ENCODE assay signal across 10 cellular contexts in the genomic region with DNA sequence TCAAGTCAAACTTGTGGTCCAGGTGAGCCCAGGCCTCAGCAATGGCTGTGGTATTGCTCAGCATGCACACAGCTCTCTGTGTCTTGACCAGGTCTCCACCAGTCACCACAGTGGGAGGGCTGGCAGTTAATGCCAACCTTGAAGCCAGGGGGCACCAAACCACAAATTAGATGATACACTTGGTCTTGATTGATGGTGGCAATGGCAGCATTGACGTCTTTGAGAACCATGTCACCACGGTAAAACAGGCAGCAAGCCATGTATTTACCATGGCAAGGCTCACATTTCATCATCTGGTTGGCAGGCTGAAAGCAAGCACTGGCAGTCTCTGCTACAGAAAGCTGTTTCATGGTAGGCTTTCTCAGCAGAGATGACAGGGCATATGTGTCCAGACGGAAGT. TPM values are rescaled to one million over a fixed set of nuclear protein-coding genes. Genes with fewer than 3 reads are reported as not detected.
A peak's percentile ranks its signal among the peaks of the same experiment; 100 is the strongest.
DNase-seq lines count a peak whose midpoint lies in the region.
"Had no signal": no experiment of that assay in that cellular context is flagged by ENCODE, and none has a peak within 500 bp of the region (broad histone marks: within the 10 kb centered on the region; RNA-seq: fewer than 3 reads in every experiment).

No MANE protein-coding gene starts in this region.

- H3K9me3 Mint-ChIP-seq in T-helper 2 cell treated with Interferon-gamma antibody and Interleukin-4, amounts not matched to agents 5 μg/mL and 100 μg/mL, for 36 hours: no peaks in the 10 kb centered on the region

- no peaks in the 10 kb centered on the region for H3K79me2 ChIP-seq in trophoblast cell (ENCODE audit: control insufficient read depth, insufficient read depth, low read length, poor library complexity)

- H2BK12ac ChIP-seq in trophoblast cell (ENCODE audit: low read length): no peak overlapping the region

- H2AFZ ChIP-seq in trophoblast cell (ENCODE audit: insufficient read depth, low read length, poor library complexity): no peak overlapping the region

- no peak overlapping the region for H3K18ac ChIP-seq in trophoblast cell (ENCODE audit: low read length)

- peaks cover 2% of the 10 kb centered on the region for H3K27me3 Mint-ChIP-seq in T-helper 2 cell treated with Interferon-gamma antibody and Interleukin-4, amounts not matched to agents 5 μg/mL and 100 μg/mL, for 36 hours (ENCODE audit: low read depth)

- H3K4me1 ChIP-seq in trophoblast cell (ENCODE audit: control insufficient read depth in 1 of 2, insufficient read depth in 2 of 2, low read length in 2 of 2): no peaks in the 10 kb centered on the region

- H3K36me3 Mint-ChIP-seq in T-helper 2 cell treated with Interferon-gamma antibody and Interleukin-4, amounts not matched to agents 5 μg/mL and 100 μg/mL, for 36 hours (ENCODE audit: low read depth): no peaks in the 10 kb centered on the region

- no peak overlapping the region for H3K4me3 ChIP-seq in trophoblast cell (ENCODE audit: low read depth, low read length)
- H3K4me3 ChIP-seq: thoracic aorta had no signal

- no peak overlapping the region for H2BK5ac ChIP-seq in trophoblast cell (ENCODE audit: low read depth, low read length, poor library complexity)

- H3K27ac Mint-ChIP-seq in T-helper 2 cell treated with Interferon-gamma antibody and Interleukin-4, amounts not matched to agents 5 μg/mL and 100 μg/mL, for 36 hours: no peak overlapping the region

- no peaks in the 10 kb centered on the region for H3K79me1 ChIP-seq in trophoblast cell (ENCODE audit: low read length)

- H3K27me3 ChIP-seq in trophoblast cell (ENCODE audit: insufficient read depth, low read length): no peaks in the 10 kb centered on the region

- no peak overlapping the region for H2BK120ac ChIP-seq in trophoblast cell (ENCODE audit: insufficient read depth, low read length, poor library complexity)

- no peak overlapping the region for H3K4ac ChIP-seq in trophoblast cell (ENCODE audit: low read depth, low read length)

- DNase-seq in stimulated activated CD4-positive, alpha-beta T cell treated with anti-CD3 and anti-CD28 coated beads, Interleukin-12 subunit alpha, Interleukin-12 subunit beta, amount 100 ng/mL, for 4 hours: peak; percentile 8
- no peak for DNase-seq in stimulated activated CD4-positive, alpha-beta T cell treated with anti-CD3 and anti-CD28 coated beads, Interleukin-4, amount 100 ng/mL, for 4 hours
- DNase-seq in NCI-H2107 treated with DMSO at 0.1 percent for 48 hours (lab: John Stamatoyannopoulos, UW; ENCODE audit: unreplicated experiment): peak; percentile 48
- DNase-seq in fibroblast of gingiva (ENCODE audit: low read depth): peak; percentile 7
- DNase-seq in NCI-H1436 (lab: John Stamatoyannopoulos, UW): no peak
- no peak for DNase-seq in trophoblast cell
- no peak for DNase-seq in T-helper 2 cell treated with Interferon-gamma antibody and Interleukin-4, amounts not matched to agents 5 μg/mL and 100 μg/mL, for 36 hours (ENCODE audit: low spot score)
- no peak for DNase-seq in GF-D8 (lab: John Stamatoyannopoulos, UW)

- H4K12ac ChIP-seq in trophoblast cell (ENCODE audit: low read depth, low read length): no peak overlapping the region

- H2AK5ac ChIP-seq in trophoblast cell (ENCODE audit: low read length): no peak overlapping the region

- no peak overlapping the region for H3K27ac ChIP-seq in trophoblast cell (ENCODE audit: low read depth, low read length)
- H3K27ac ChIP-seq: HL-60, thoracic aorta had no signal

- H3K23ac ChIP-seq in trophoblast cell (ENCODE audit: low read length): no peak overlapping the region

- WGBS in trophoblast cell (ENCODE audit: extremely low coverage, insufficient coverage, insufficient read length): no CpG with 5 or more reads among the region's 3 CpGs

- H3K9me3 ChIP-seq in trophoblast cell (ENCODE audit: insufficient read depth, low read depth, low read length): no peaks in the 10 kb centered on the region
- H3K9me3 ChIP-seq: thoracic aorta had no signal

- peaks cover 22% of the 10 kb centered on the region for H3K4me1 Mint-ChIP-seq in T-helper 2 cell treated with Interferon-gamma antibody and Interleukin-4, amounts not matched to agents 5 μg/mL and 100 μg/mL, for 36 hours (ENCODE audit: low read depth)

- no peak overlapping the region for H3K4me3 Mint-ChIP-seq in T-helper 2 cell treated with Interferon-gamma antibody and Interleukin-4, amounts not matched to agents 5 μg/mL and 100 μg/mL, for 36 hours

- no peak overlapping the region for H3K9ac ChIP-seq in trophoblast cell (ENCODE audit: low read length)

- no peak overlapping the region for H4K91ac ChIP-seq in trophoblast cell (ENCODE audit: low read depth, low read length)

- H4K8ac ChIP-seq in trophoblast cell (ENCODE audit: low read depth, low read length): no peak overlapping the region

- H3K14ac ChIP-seq in trophoblast cell (ENCODE audit: low read length): no peak overlapping the region

- no peaks in the 10 kb centered on the region for H3K36me3 ChIP-seq in trophoblast cell (ENCODE audit: control insufficient read depth in 1 of 2, insufficient read depth in 2 of 2, low read length in 2 of 2)
- H3K36me3 ChIP-seq: thoracic aorta had no signal

- H3K4me2 ChIP-seq in trophoblast cell (ENCODE audit: low read length): no peak overlapping the region

RNA-seq across cellular contexts. Expression of gene NIM1K, which starts 40.0 kb away (rescaled TPM):
- polyA plus RNA-seq in trophoblast cell (2013): 0.11 TPM in 2 replicates

Comparison
In these comparisons a context has a peak if more than half of its experiments do, and no peak if none do; other contexts are left out.
1. DNase-seq: peak in stimulated activated CD4-positive, alpha-beta T cell treated with anti-CD3 and anti-CD28 coated beads, Interleukin-12 subunit alpha, Interleukin-12 subunit beta, amount 100 ng/mL, for 4 hours (single experiment), NCI-H2107 treated with DMSO at 0.1 percent for 48 hours (single experiment) and fibroblast of gingiva (single experiment); none in stimulated activated CD4-positive, alpha-beta T cell treated with anti-CD3 and anti-CD28 coated beads, Interleukin-4, amount 100 ng/mL, for 4 hours (0 of 2), NCI-H1436 (single experiment), trophoblast cell (0 of 2), T-helper 2 cell treated with Interferon-gamma antibody and Interleukin-4, amounts not matched to agents 5 μg/mL and 100 μg/mL, for 36 hours (single experiment) and GF-D8 (single experiment).